17 cellular contexts compared by ENCODE assay signal in genomic region chr16:24775455-24775854, GRCh38. TPM values are rescaled to one million over a fixed set of nuclear protein-coding genes. Genes with fewer than 3 reads are reported as not detected.
DNase-seq lines count a peak whose midpoint lies in the region; ATAC-seq, FAIRE-seq and TF ChIP-seq lines count a peak whose summit lies in the region.
"Had no signal": no experiment of that assay in that cellular context is flagged by ENCODE, and none has a peak within 500 bp of the region (broad histone marks: within the 10 kb centered on the region; RNA-seq: fewer than 3 reads in every experiment).

No MANE protein-coding gene starts in this region.

- no peak overlapping the region for H3K27ac ChIP-seq in H1 (ENCODE audit: low read depth, low read length)
- H3K27ac ChIP-seq in lower lobe of right lung = peak overlapping the region; percentile 8
- H3K27ac ChIP-seq in uterus = peak overlapping the region; percentile 22 to 44

- ATAC-seq in lower lobe of right lung (peak; percentile 57), HG03196 (IDR thresholded peaks at IDR 0.05; ENCODE audit: unreplicated experiment) (no peak)
- ATAC-seq: GM12878 had no signal

- H3K79me2 ChIP-seq in H1 (ENCODE audit: control insufficient read depth in 1 of 2, insufficient read depth in 2 of 2, low read length in 2 of 2) = peaks cover 8 to 99% of the 10 kb centered on the region in 2 experiments

- H3K14ac ChIP-seq in H1 (ENCODE audit: insufficient read length) = no peak overlapping the region

- no peak for TF ChIP-seq EP300 in H1 (IDR thresholded peaks at IDR 0.05; ENCODE audit: borderline replicate concordance in 1 of 2, low read depth in 2 of 2, low read length in 2 of 2)

- no peak for DNase-seq in activated naive CD4-positive, alpha-beta T cell treated with anti-CD3 and anti-CD28 coated beads, Interleukin-2, amount 10 ng/mL, durations not matched to agents 7 days and 5 days
- DNase-seq in H1 (ENCODE audit: low read depth in 1 of 2, low spot score in 2 of 2) = no peak
- no peak for DNase-seq in lower lobe of right lung
- DNase-seq in uterus = peak in 1 of 2 donors; percentile 66
- no peak for DNase-seq in stimulated activated CD4-positive, alpha-beta T cell treated with anti-CD3 and anti-CD28 coated beads, Interleukin-4, amount 100 ng/mL, for 24 hours
- DNase-seq in DMS53 treated with DMSO at 0.1 percent for 48 hours (lab: John Stamatoyannopoulos, UW; ENCODE audit: unreplicated experiment) = no peak
- DNase-seq: activated CD4-positive, alpha-beta T cell treated with anti-CD3 and anti-CD28 coated beads, Interleukin-2, amount 50 U/mL, for 4 hours; DMS79 treated with DMSO at 0.1 percent for 48 hours; left cardiac atrium; NCI-H226; nephron progenitor cell; T-helper 1 cell had no signal

- H3K27me3 Mint-ChIP-seq in activated naive CD4-positive, alpha-beta T cell treated with anti-CD3 and anti-CD28 coated beads, Interleukin-2, amount 50 U/mL, for 24 hours = no peaks in the 10 kb centered on the region
- H3K27me3 Mint-ChIP-seq in activated naive CD4-positive, alpha-beta T cell treated with anti-CD3 and anti-CD28 coated beads, Interleukin-2, amount 10 ng/mL, durations not matched to agents 7 days and 5 days = no peaks in the 10 kb centered on the region
- H3K27me3 Mint-ChIP-seq: dendritic cell treated with granulocyte-macrophage colony-stimulating factor and Interleukin-4, amounts not matched to agents 40 ng/mL and 50 ng/mL, for 4 days; type B pancreatic cell had no signal

- no peak overlapping the region for H2BK12ac ChIP-seq in H1 (ENCODE audit: low read depth, low read length)

- H3K18ac ChIP-seq in H1 (ENCODE audit: extremely low read depth, low read length) = no peak overlapping the region

- H2BK5ac ChIP-seq in H1 (ENCODE audit: low read depth, low read length) = no peak overlapping the region

- no peak overlapping the region for H4K5ac ChIP-seq in H1 (ENCODE audit: insufficient read length, low read depth, low read length)

- no peak overlapping the region for H4K91ac ChIP-seq in H1 (replicated peaks; ENCODE audit: insufficient read length, low read length)

- H2BK20ac ChIP-seq in H1 (ENCODE audit: low read length) = no peak overlapping the region

- H3K27me3 ChIP-seq in H1 (replicated peaks in 1 of 4; ENCODE audit: control insufficient read depth in 3 of 4, extremely low read depth in 1 of 4, insufficient read depth in 3 of 4, low read length in 3 of 4) (no peaks in the 10 kb centered on the region), lower lobe of right lung (ENCODE audit: low read depth) (no peaks in the 10 kb centered on the region), uterus (no peaks in the 10 kb centered on the region)

- TF ChIP-seq CTCF in H1 (IDR thresholded peaks at IDR 0.05; ENCODE audit: control extremely low read depth in 1 of 3, insufficient read depth in 1 of 3, low read depth in 1 of 3, low read length in 3 of 3) = no peak
- no peak for TF ChIP-seq CTCF in lower lobe of right lung (IDR thresholded peaks at IDR 0.05)
- no peak for TF ChIP-seq CTCF in uterus (IDR thresholded peaks at IDR 0.05)

- FAIRE-seq in H1 (lab: Jason Lieb, UNC) = no peak
- FAIRE-seq: GM12878 had no signal

- H3K9me3 ChIP-seq in H1 (ENCODE audit: insufficient read depth in 2 of 2, low read depth in 1 of 2, low read length in 1 of 2) (no peaks in the 10 kb centered on the region), lower lobe of right lung (no peaks in the 10 kb centered on the region), uterus (no peaks in the 10 kb centered on the region)

- peaks cover 8 to 68% (median 50%) of the 10 kb centered on the region in 4 experiments for H3K36me3 ChIP-seq in H1 (ENCODE audit: control insufficient read depth in 2 of 4, insufficient read depth in 4 of 4, low read length in 3 of 4)
- H3K36me3 ChIP-seq in lower lobe of right lung = peaks cover 46% of the 10 kb centered on the region
- no peaks in the 10 kb centered on the region for H3K36me3 ChIP-seq in uterus

- H3K4me3 Mint-ChIP-seq in activated naive CD4-positive, alpha-beta T cell treated with anti-CD3 and anti-CD28 coated beads, Interleukin-2, amount 50 U/mL, for 24 hours = no peak overlapping the region
- no peak overlapping the region for H3K4me3 Mint-ChIP-seq in activated naive CD4-positive, alpha-beta T cell treated with anti-CD3 and anti-CD28 coated beads, Interleukin-2, amount 10 ng/mL, durations not matched to agents 7 days and 5 days
- H3K4me3 Mint-ChIP-seq: dendritic cell treated with granulocyte-macrophage colony-stimulating factor and Interleukin-4, amounts not matched to agents 40 ng/mL and 50 ng/mL, for 4 days; nephron progenitor cell; type B pancreatic cell had no signal

- H2AK5ac ChIP-seq in H1 (ENCODE audit: low read depth, low read length) = no peak overlapping the region

- no peak for TF ChIP-seq POLR2A in H1 (IDR thresholded peaks at IDR 0.05; ENCODE audit: control extremely low read depth in 1 of 2, low read depth in 2 of 2, low read length in 2 of 2)
- TF ChIP-seq POLR2A in uterus (IDR thresholded peaks at IDR 0.05) = no peak

- H3K23ac ChIP-seq in H1 (ENCODE audit: insufficient read length) = no peak overlapping the region

- H3K4me3 ChIP-seq in H1 (ENCODE audit: extremely low read depth in 1 of 4, insufficient read depth in 2 of 4, low read depth in 3 of 4, low read length in 4 of 4) (no peak overlapping the region), lower lobe of right lung (no peak overlapping the region), uterus (no peak overlapping the region)
- H3K4me3 ChIP-seq: GM12878 had no signal

- H3K4ac ChIP-seq in H1 (replicated peaks; ENCODE audit: insufficient read length, low read depth, low read length) = no peak overlapping the region

- intact Hi-C loops in lower lobe of right lung (cut with DNase I) (no loop called here), uterus (cut with DNase I; ENCODE audit: low total_unique reads) (no loop called here)

- no peaks in the 10 kb centered on the region for H3K9me3 Mint-ChIP-seq in activated naive CD4-positive, alpha-beta T cell treated with anti-CD3 and anti-CD28 coated beads, Interleukin-2, amount 50 U/mL, for 24 hours
- no peaks in the 10 kb centered on the region for H3K9me3 Mint-ChIP-seq in activated naive CD4-positive, alpha-beta T cell treated with anti-CD3 and anti-CD28 coated beads, Interleukin-2, amount 10 ng/mL, durations not matched to agents 7 days and 5 days
- H3K9me3 Mint-ChIP-seq: dendritic cell treated with granulocyte-macrophage colony-stimulating factor and Interleukin-4, amounts not matched to agents 40 ng/mL and 50 ng/mL, for 4 days; type B pancreatic cell had no signal

- H3K79me1 ChIP-seq in H1 (ENCODE audit: low read depth, low read length) = no peaks in the 10 kb centered on the region

- H2BK120ac ChIP-seq in H1 (replicated peaks; ENCODE audit: low read depth, low read length) = no peak overlapping the region

- H4K8ac ChIP-seq in H1 (ENCODE audit: extremely low read depth, insufficient read depth, low read length) = no peak overlapping the region

- peak overlapping the region; percentile 86 for H3K27ac Mint-ChIP-seq in activated naive CD4-positive, alpha-beta T cell treated with anti-CD3 and anti-CD28 coated beads, Interleukin-2, amount 50 U/mL, for 24 hours
- H3K27ac Mint-ChIP-seq in activated naive CD4-positive, alpha-beta T cell treated with anti-CD3 and anti-CD28 coated beads, Interleukin-2, amount 10 ng/mL, durations not matched to agents 7 days and 5 days = no peak overlapping the region
- H3K27ac Mint-ChIP-seq: dendritic cell treated with granulocyte-macrophage colony-stimulating factor and Interleukin-4, amounts not matched to agents 40 ng/mL and 50 ng/mL, for 4 days; nephron progenitor cell; type B pancreatic cell had no signal

- CTCF ChIA-PET in activated naive CD4-positive, alpha-beta T cell treated with anti-CD3 and anti-CD28 coated beads, Interleukin-2, amount 10 ng/mL, durations not matched to agents 7 days and 5 days (lab: Charles Lee) = no interaction called here
- CTCF ChIA-PET in H1 (lab: Charles Lee; ENCODE audit: partially characterized antibody) = interaction anchor here (1.2 kb wide), 1 partner anchor 25 kb away, joined by 3 read pairs; no protein-coding TSS in a partner anchor

- H2BK15ac ChIP-seq in H1 (ENCODE audit: low read length) = no peak overlapping the region

- peak overlapping the region in 1 of 4 experiments; percentile 34; a peak in 1 of 7 replicates for H3K9ac ChIP-seq in H1 (replicated peaks in 1 of 4; ENCODE audit: extremely low read depth in 1 of 4, low read depth in 3 of 4, low read length in 3 of 4)

- H3K4me2 ChIP-seq in H1 (ENCODE audit: insufficient read depth in 1 of 2, low read depth in 2 of 2, low read length in 2 of 2) = no peak overlapping the region

- no peaks in the 10 kb centered on the region for H3K23me2 ChIP-seq in H1 (ENCODE audit: low read depth, low read length)

- POLR2A ChIA-PET in H1 (lab: Charles Lee; ENCODE audit: partially characterized antibody) = interaction anchor here (1.7 to 2.2 kb wide), 2 partner anchors 13 to 36 kb away, joined by 3 to 4 read pairs; no protein-coding TSS in a partner anchor

- H3K4me1 Mint-ChIP-seq in activated naive CD4-positive, alpha-beta T cell treated with anti-CD3 and anti-CD28 coated beads, Interleukin-2, amount 50 U/mL, for 24 hours = peaks cover 54% of the 10 kb centered on the region
- peaks cover 3% of the 10 kb centered on the region for H3K4me1 Mint-ChIP-seq in activated naive CD4-positive, alpha-beta T cell treated with anti-CD3 and anti-CD28 coated beads, Interleukin-2, amount 10 ng/mL, durations not matched to agents 7 days and 5 days
- H3K4me1 Mint-ChIP-seq: nephron progenitor cell had no signal

- peaks cover 18 to 24% of the 10 kb centered on the region in 2 experiments for H4K20me1 ChIP-seq in H1 (replicated peaks in 1 of 2; ENCODE audit: control insufficient read depth in 1 of 2, insufficient read depth in 2 of 2, low read length in 2 of 2)

- H2AFZ ChIP-seq in H1 (ENCODE audit: low read length) = no peak overlapping the region

- peaks cover 21% of the 10 kb centered on the region for H3K36me3 Mint-ChIP-seq in activated naive CD4-positive, alpha-beta T cell treated with anti-CD3 and anti-CD28 coated beads, Interleukin-2, amount 50 U/mL, for 24 hours
- H3K36me3 Mint-ChIP-seq in activated naive CD4-positive, alpha-beta T cell treated with anti-CD3 and anti-CD28 coated beads, Interleukin-2, amount 10 ng/mL, durations not matched to agents 7 days and 5 days = peaks cover 39% of the 10 kb centered on the region

- no peak overlapping the region for H3K56ac ChIP-seq in H1 (replicated peaks; ENCODE audit: insufficient read length, low read depth, low read length)

- no peaks in the 10 kb centered on the region for H3K4me1 ChIP-seq in H1 (replicated peaks in 1 of 4; ENCODE audit: control insufficient read depth in 3 of 4, insufficient read depth in 4 of 4, low read length in 3 of 4)
- H3K4me1 ChIP-seq in lower lobe of right lung = peaks cover 14% of the 10 kb centered on the region
- no peaks in the 10 kb centered on the region for H3K4me1 ChIP-seq in uterus

- TF ChIP-seq RAD21 in H1 (IDR thresholded peaks at IDR 0.05 in 1 of 2, conservative IDR thresholded peaks at IDR 0.05 in 1 of 2; ENCODE audit: low read depth in 2 of 2, low read length in 2 of 2) = no peak

RNA-seq across cellular contexts. Expression of gene TNRC6A, which starts 46.0 kb away (rescaled TPM):
- total RNA-seq in H1 (2021; fragmentation: NEBNext Ultra II Directional; extraction: Animal tissue kit (Norgen Biotek cat#: 25700)) = 97.9 and 103 TPM in 2 replicates
- polyA plus RNA-seq in H1 (2011; rRNA removed) = 65.0 and 67.6 TPM in 2 replicates
- 74.8 TPM for polyA plus RNA-seq in H1 (2011; cell fraction: cytosol; rRNA removed)
- 186 TPM for polyA plus RNA-seq in H1 (2011; cell fraction: nucleus; rRNA removed)
- 51.1 to 67.7 TPM (median 61.2 TPM) in 4 replicates for polyA plus RNA-seq in H1 (2012, experiment 1 of 2)
- 2.5 TPM for polyA plus RNA-seq in H1 (2012, experiment 2 of 2)
- 55.0 TPM for polyA plus RNA-seq in H1 (2013, experiment 1 of 2)
- polyA plus RNA-seq in H1 (2013, experiment 2 of 2) = 52.2 TPM
- polyA minus RNA-seq in H1 (2011; rRNA and poly(A)+ RNA removed) = 184 and 199 TPM in 2 replicates
- polyA minus RNA-seq in H1 (2011; cell fraction: cytosol; rRNA and poly(A)+ RNA removed) = 59.4 TPM
- polyA minus RNA-seq in H1 (2011; cell fraction: nucleus; rRNA and poly(A)+ RNA removed) = 219 TPM
- total RNA-seq in lower lobe of right lung = 49.4 TPM
- total RNA-seq in uterus = 100 to 1,000 TPM in 1 of 4 donors, 10 to 100 TPM in 3; 22.6 to 109 (median 49.2) TPM
